In the genomic region with DNA sequence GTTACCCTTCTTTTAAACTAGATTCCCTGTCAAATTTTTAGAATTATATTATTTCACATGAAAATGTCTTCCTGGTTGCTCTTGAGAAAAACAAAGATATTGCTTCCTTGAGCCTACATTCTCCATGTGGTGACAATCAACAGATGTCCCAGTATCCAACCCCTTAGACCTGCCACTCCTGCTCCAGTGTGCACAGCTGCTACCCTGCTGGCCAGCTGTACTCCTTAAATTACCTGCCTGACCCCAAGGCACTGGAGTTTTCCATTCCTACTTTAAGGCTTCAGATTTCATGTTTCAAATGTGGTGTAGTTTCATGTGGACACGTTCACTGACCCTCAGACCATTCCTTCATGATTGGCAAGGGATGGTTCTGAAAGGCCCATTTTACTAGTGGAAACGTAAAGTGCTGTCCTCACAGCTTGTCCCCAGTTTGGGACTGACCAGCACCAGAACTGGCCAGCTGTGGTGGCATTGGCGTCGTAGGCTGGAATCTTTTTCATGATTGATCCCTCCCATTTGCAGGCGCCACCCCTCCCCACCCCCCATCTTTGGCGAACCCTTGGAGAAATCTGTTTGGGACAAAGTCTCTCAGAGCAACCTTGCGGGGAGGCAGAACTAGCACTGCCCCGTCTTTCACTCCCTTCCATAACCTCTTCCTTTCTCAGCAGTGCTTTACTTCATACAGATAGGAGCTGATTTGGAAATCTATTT, we compare ENCODE assay signal across 20 cellular contexts.
DNase-seq lines count a peak whose midpoint lies in the region; ATAC-seq lines count a peak whose summit lies in the region.
"Had no signal": no experiment of that assay in that cellular context is flagged by ENCODE, and none has a peak within 500 bp of the region (broad histone marks: within the 10 kb centered on the region; RNA-seq: fewer than 3 reads in every experiment).

No MANE protein-coding gene starts in this region.

- H3K79me1 ChIP-seq in mesendoderm (ENCODE audit: low read length): peaks cover 6% of the 10 kb centered on the region

- peak overlapping the region; percentile 30 for H3K56ac ChIP-seq in mesendoderm (ENCODE audit: low read length)

- no peak overlapping the region for H3K4me3 ChIP-seq in ACC112 (ENCODE audit: low read depth, low read length)
- no peak overlapping the region for H3K4me3 ChIP-seq in mesendoderm (ENCODE audit: low read length)
- no peak overlapping the region for H3K4me3 ChIP-seq in Karpas-422 (ENCODE audit: low read length)
- H3K4me3 ChIP-seq: ascending aorta, coronary artery, MG63 had no signal

- H3K18ac ChIP-seq in mesendoderm (ENCODE audit: low read length): no peak overlapping the region

- H2BK5ac ChIP-seq in mesendoderm (ENCODE audit: low read length): no peak overlapping the region

- peaks cover 33% of the 10 kb centered on the region for H3K4me1 ChIP-seq in ACC112 (ENCODE audit: control insufficient read depth, insufficient read depth, low read length, unreplicated experiment)
- H3K4me1 ChIP-seq in mesendoderm (ENCODE audit: control insufficient read depth, low read depth, low read length): peaks cover 19% of the 10 kb centered on the region
- no peaks in the 10 kb centered on the region for H3K4me1 ChIP-seq in Karpas-422 (ENCODE audit: low read length)

- H4K5ac ChIP-seq in mesendoderm (ENCODE audit: low read length): no peak overlapping the region

- H3K27ac ChIP-seq in ACC112 (ENCODE audit: low read depth, low read length) (peak overlapping the region; percentile 98), mesendoderm (ENCODE audit: low read depth, low read length) (no peak overlapping the region), Karpas-422 (ENCODE audit: low read length) (no peak overlapping the region)

- no peaks in the 10 kb centered on the region for H4K20me1 ChIP-seq in Karpas-422 (ENCODE audit: insufficient read depth, low read depth, low read length)

- no peak overlapping the region for H4K8ac ChIP-seq in mesendoderm (ENCODE audit: low read depth, low read length)

- H2AK5ac ChIP-seq in mesendoderm (ENCODE audit: low read length): no peak overlapping the region

- no peaks in the 10 kb centered on the region for H3K9me3 ChIP-seq in Karpas-422 (ENCODE audit: low read length)
- H3K9me3 ChIP-seq: ascending aorta, MG63 had no signal

- ATAC-seq in HG02610 (IDR thresholded peaks at IDR 0.05; ENCODE audit: unreplicated experiment) (peak; percentile 6), GM18868 (IDR thresholded peaks at IDR 0.05; ENCODE audit: unreplicated experiment) (no peak), GM21528 (IDR thresholded peaks at IDR 0.05; ENCODE audit: low FRiP score, unreplicated experiment) (no peak)

- no peaks in the 10 kb centered on the region for H3K9me2 ChIP-seq in Karpas-422 (replicated peaks; ENCODE audit: insufficient read depth, low read length)

- DNase-seq in SHP77 (lab: John Stamatoyannopoulos, UW): peak; percentile 22 to 42
- DNase-seq in mesendoderm: no peak
- no peak for DNase-seq in dermis blood vessel endothelial cell
- DNase-seq in Karpas-422: no peak
- DNase-seq: activated naive CD4-positive, alpha-beta T cell; AML-193; Calu3; erythroblast; immature natural killer cell; MG63; NCI-H82; occipital lobe; stimulated activated CD4-positive, alpha-beta T cell treated with anti-CD3 and anti-CD28 coated beads, Interleukin-4, amount 100 ng/mL, for 4 hours; T-helper 2 cell had no signal

- WGBS in mesendoderm (ENCODE audit: extremely low coverage, insufficient coverage, low lambda C conversion rate): no CpG with 5 or more reads among the region's 8 CpGs

- no peak overlapping the region for H3K23ac ChIP-seq in mesendoderm (ENCODE audit: low read length)

- H3K4ac ChIP-seq in mesendoderm (ENCODE audit: low read depth, low read length): no peak overlapping the region

- H3K79me2 ChIP-seq in ACC112 (ENCODE audit: control insufficient read depth, insufficient read depth, low read length, unreplicated experiment): peaks cover 34% of the 10 kb centered on the region
- H3K79me2 ChIP-seq in mesendoderm (ENCODE audit: control insufficient read depth, insufficient read depth, low read length): peaks cover 53% of the 10 kb centered on the region
- no peaks in the 10 kb centered on the region for H3K79me2 ChIP-seq in Karpas-422 (ENCODE audit: low read length)

- H2BK15ac ChIP-seq in mesendoderm (replicated peaks; ENCODE audit: low read depth): no peak overlapping the region

- no peaks in the 10 kb centered on the region for H3K27me3 ChIP-seq in ACC112 (ENCODE audit: insufficient read depth, low read length)
- no peaks in the 10 kb centered on the region for H3K27me3 ChIP-seq in mesendoderm (ENCODE audit: insufficient read depth, low read length, poor library complexity)
- no peaks in the 10 kb centered on the region for H3K27me3 ChIP-seq in Karpas-422 (ENCODE audit: low read length)
- H3K27me3 ChIP-seq: ascending aorta, MG63 had no signal

- H3K9ac ChIP-seq in mesendoderm (ENCODE audit: low read length) (no peak overlapping the region), Karpas-422 (ENCODE audit: low read length) (no peak overlapping the region)

- no peak overlapping the region for H2BK120ac ChIP-seq in mesendoderm (ENCODE audit: low read depth, low read length)

- H3K36me3 ChIP-seq in ACC112 (ENCODE audit: insufficient read depth, low read length) (peaks cover 36% of the 10 kb centered on the region), mesendoderm (ENCODE audit: control insufficient read depth, insufficient read depth, low read length) (no peaks in the 10 kb centered on the region), Karpas-422 (ENCODE audit: insufficient read depth, low read length) (no peaks in the 10 kb centered on the region)

- no peak overlapping the region for H3K4me2 ChIP-seq in mesendoderm (ENCODE audit: low read length)
- H3K4me2 ChIP-seq in Karpas-422 (ENCODE audit: low read depth, low read length, poor library complexity, severe bottlenecking): no peak overlapping the region

- H2AFZ ChIP-seq in ACC112 (ENCODE audit: low read length, unreplicated experiment) (no peak overlapping the region), Karpas-422 (ENCODE audit: low read length) (no peak overlapping the region)

Comparison
In these comparisons a context has a peak if more than half of its experiments do, and no peak if none do; other contexts are left out.
1. DNase-seq: peak in SHP77 (2 of 2); none in mesendoderm (single experiment), dermis blood vessel endothelial cell (single experiment) and Karpas-422 (single experiment).